ENCODE assay signal across 15 cellular contexts in the genomic region with DNA sequence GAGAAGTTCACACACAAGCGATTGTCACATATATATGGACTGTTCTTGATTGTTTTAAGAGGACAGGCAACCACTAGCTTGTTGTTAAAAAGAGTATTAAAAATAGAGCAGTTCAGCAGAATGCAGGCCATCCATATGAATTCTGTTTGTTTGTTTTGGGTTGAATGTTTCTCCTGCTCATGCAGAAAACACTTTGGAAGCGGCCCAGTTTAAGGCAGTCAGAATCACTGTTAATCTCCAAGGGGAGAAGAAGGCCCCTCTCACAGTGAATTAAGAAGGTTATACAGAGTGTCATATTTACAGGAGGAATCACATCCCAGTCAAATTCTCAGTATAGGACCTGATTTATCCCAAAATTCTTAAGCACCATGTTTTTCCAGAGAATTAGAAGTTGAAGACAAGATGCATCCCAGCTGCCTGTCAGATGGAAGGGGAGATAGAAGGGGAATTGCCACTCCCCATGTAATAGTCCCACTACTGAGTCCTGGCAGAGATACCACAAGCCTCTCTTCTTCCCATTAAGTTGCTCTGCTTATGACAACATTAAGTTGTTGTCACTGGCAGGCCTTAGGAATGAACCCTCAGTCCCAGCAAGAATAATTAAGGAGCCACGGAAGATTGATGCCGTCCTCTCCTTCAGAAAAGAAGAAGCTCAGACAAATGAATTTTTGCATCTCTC.
DNase-seq lines count a peak whose midpoint lies in the region; ATAC-seq and TF ChIP-seq lines count a peak whose summit lies in the region.
"Had no signal": no experiment of that assay in that cellular context is flagged by ENCODE, and none has a peak within 500 bp of the region (broad histone marks: within the 10 kb centered on the region; RNA-seq: fewer than 3 reads in every experiment).

No MANE protein-coding gene starts in this region.

- peak; percentile 27 to 36 for ATAC-seq in left cardiac atrium
- ATAC-seq in Right ventricle myocardium superior (ENCODE audit: poor library complexity), result no peak
- no peak for ATAC-seq in GM19351 (IDR thresholded peaks at IDR 0.05; ENCODE audit: unreplicated experiment)
- ATAC-seq: CD8-positive, alpha-beta T cell had no signal

- no peaks in the 10 kb centered on the region for H3K9me3 ChIP-seq in uterus

- H3K36me3 ChIP-seq in uterus, result no peaks in the 10 kb centered on the region

- no peaks in the 10 kb centered on the region for H3K27me3 ChIP-seq in uterus

- DNase-seq in left cardiac atrium (no peak), Right ventricle myocardium superior (no peak), dedifferentiated amniotic fluid mesenchymal stem cell (ENCODE audit: extremely low spot score) (peak; percentile 67), left kidney (ENCODE audit: low read depth, low spot score) (peak; percentile 72), uterus (no peak), NCI-H2171 treated with DMSO at 0.1 percent for 48 hours (lab: John Stamatoyannopoulos, UW) (no peak), KBM-7 (no peak)
- DNase-seq: 8988T; CD8-positive, alpha-beta T cell; MV-4-11; NCI-H1417 treated with DMSO at 0.1 percent for 48 hours; NCI-H1930; NCI-H748 treated with DMSO at 0.1 percent for 48 hours; RPMI8226 had no signal

- H3K27ac ChIP-seq in uterus, result peak overlapping the region; percentile 3 to 22

- H3K4me3 ChIP-seq in uterus, result no peak overlapping the region

- no peak for TF ChIP-seq POLR2A in uterus (IDR thresholded peaks at IDR 0.05)

- peaks cover 0 to 9% of the 10 kb centered on the region in 2 donors for H3K4me1 ChIP-seq in uterus

- no peak for TF ChIP-seq CTCF in uterus (IDR thresholded peaks at IDR 0.05)

- intact Hi-C loops in left cardiac atrium (cut with DNase I) (loop anchor here in 1 of 2 donors (10.0 kb wide), 1 partner anchor 245 kb away; no protein-coding TSS in a partner anchor), Right ventricle myocardium superior (cut with DNase I) (no loop called here), uterus (cut with DNase I; ENCODE audit: low total_unique reads) (loop anchor here (10.0 kb wide), 1 partner anchor 135 kb away; the partner anchor contains the start of gene LDB2)

- in situ Hi-C loops in KBM-7 (cut with MboI; ENCODE audit: low pct_unique_long_range_greater_than_20kb, low sequenced_read_pairs), result no loop called here

Comparison
In these comparisons a context has a peak if more than half of its experiments do, and no peak if none do; other contexts are left out.
1. ATAC-seq: peak in left cardiac atrium (2 of 2); none in Right ventricle myocardium superior (single experiment) and GM19351 (single experiment).
2. DNase-seq: peak in dedifferentiated amniotic fluid mesenchymal stem cell (single experiment) and left kidney (single experiment); none in left cardiac atrium (single experiment), Right ventricle myocardium superior (single experiment), uterus (0 of 2), NCI-H2171 treated with DMSO at 0.1 percent for 48 hours (single experiment) and KBM-7 (single experiment).